ENCODE assay signal across 1 cellular context in genomic region chr2:172102858-172103359, GRCh38.
A peak's percentile ranks its signal among the peaks of the same experiment; 100 is the strongest.
TF ChIP-seq lines count a peak whose summit lies in the region.

Gene DLX2, minus strand, starts transcription at chr2:172102900. Its CDS starts 362 bp downstream, at chr2:172102538.

TF ChIP-seq in K562, 482 proteins besides CTCF, POLR2A, EP300 and RAD21 (continued from another document and continues in another):
- TF ChIP-seq REST (CRISPR knock-in tag; IDR thresholded peaks at IDR 0.05; ENCODE audit: low read depth) (no peak), ZNF146 (CRISPR knock-in tag; IDR thresholded peaks at IDR 0.05; ENCODE audit: unreplicated experiment) (no peak), HNRNPK (IDR thresholded peaks at IDR 0.05; ENCODE audit: low read depth, low read length, poor library complexity, severe bottlenecking) (no peak), ELF2 (CRISPR knock-in tag; IDR thresholded peaks at IDR 0.05) (no peak), ZNF592 (IDR thresholded peaks at IDR 0.05) (no peak), HMG20A (CRISPR knock-in tag; conservative IDR thresholded peaks at IDR 0.05) (no peak), NR3C1 (CRISPR knock-in tag; IDR thresholded peaks at IDR 0.05) (no peak), MLLT1 (IDR thresholded peaks at IDR 0.05) (peak in 1 of 2 experiments; percentile 25; a peak in 2 of 4 replicates), TRIM25 (IDR thresholded peaks at IDR 0.05; ENCODE audit: borderline replicate concordance) (no peak), TRIM24 (IDR thresholded peaks at IDR 0.05) (0 out of 4 replicates have a peak, but pooled peaks of 1 of the 2 experiments have one; percentile 14), LCOR (CRISPR knock-in tag; IDR thresholded peaks at IDR 0.05) (peak; percentile 39; the same call in 1 of the 2 replicates), MITF (IDR thresholded peaks at IDR 0.05) (peak; percentile 59; the same call in 1 of the 2 replicates), CBFB (CRISPR knock-in tag; IDR thresholded peaks at IDR 0.05) (0 out of 2 replicates have a peak, but pooled peaks have one; percentile 41), SMC3 (conservative IDR thresholded peaks at IDR 0.05; ENCODE audit: insufficient read depth, low read depth, low read length) (no peak), BCOR (IDR thresholded peaks at IDR 0.05) (0 out of 2 replicates have a peak, but pooled peaks have one; percentile 28), BRF1 (IDR thresholded peaks at IDR 0.05; ENCODE audit: borderline replicate concordance, extremely low read depth, insufficient read length) (no peak), ZBTB49 (CRISPR knock-in tag; IDR thresholded peaks at IDR 0.05; ENCODE audit: borderline replicate concordance) (no peak), HDAC8 (tag; IDR thresholded peaks at IDR 0.05) (no peak), LARP7 (IDR thresholded peaks at IDR 0.05) (no peak), FOXO4 (CRISPR knock-in tag; IDR thresholded peaks at IDR 0.05) (no peak), FOXK2 (conservative IDR thresholded peaks at IDR 0.05 in 1 of 2, IDR thresholded peaks at IDR 0.05 in 1 of 2; ENCODE audit: low read depth in 2 of 2) (peak in 1 of 2 experiments; percentile 57; a peak in 1 of 4 replicates), HMGXB4 (CRISPR knock-in tag; IDR thresholded peaks at IDR 0.05) (no peak), ZNF609 (CRISPR knock-in tag; IDR thresholded peaks at IDR 0.05; ENCODE audit: borderline replicate concordance) (no peak), ZNF398 (CRISPR knock-in tag; IDR thresholded peaks at IDR 0.05) (no peak)
